25 cellular contexts compared by ENCODE assay signal in the genomic region with DNA sequence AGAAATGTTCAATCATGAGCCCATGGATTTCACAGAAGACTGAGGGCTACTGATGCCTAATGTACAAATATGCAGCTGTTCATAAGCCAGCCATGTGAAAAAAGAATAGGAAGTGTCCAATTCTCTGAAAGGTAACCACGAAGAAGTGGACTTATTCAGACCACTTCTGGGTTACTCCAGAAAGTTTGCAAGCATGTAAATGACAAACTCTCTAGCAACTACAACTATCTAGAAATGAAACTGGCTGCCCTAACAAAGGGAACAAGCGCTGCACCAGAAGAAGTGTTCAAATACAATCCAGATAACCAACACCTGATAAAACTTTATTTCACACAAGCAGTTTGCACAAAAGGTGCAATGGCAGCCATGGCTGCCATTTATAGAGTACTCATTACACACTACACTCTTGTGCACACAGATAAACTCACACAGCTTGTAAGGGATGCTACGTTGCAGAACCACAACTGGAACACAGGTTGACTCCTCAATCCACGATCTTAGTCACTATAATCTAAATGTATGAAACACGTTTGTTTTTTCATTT.
"Had no signal": no experiment of that assay in that cellular context is flagged by ENCODE, and none has a peak within 500 bp of the region (broad histone marks: within the 10 kb centered on the region; RNA-seq: fewer than 3 reads in every experiment).

No MANE protein-coding gene starts in this region.

- FAIRE-seq: pancreas, small intestine, urothelium cell line had no signal

- H3K4me1 ChIP-seq: left ventricle myocardium inferior, pancreas, prostate gland, suprapubic skin, upper lobe of right lung had no signal

- H3K9me3 ChIP-seq: left ventricle myocardium inferior, mucosa of descending colon, pancreas, prostate gland, spleen, suprapubic skin, thoracic aorta, tibial artery, upper lobe of right lung had no signal

- ATAC-seq: mucosa of descending colon; naive thymus-derived CD4-positive, alpha-beta T cell; natural killer cell treated with Interleukin-12 subunit alpha and Interleukin-12 subunit beta and Interleukin-15 and Interleukin-18, amount 100 ng/mL, for 72 hours; pancreas; right cardiac atrium; sciatic nerve; stimulated activated effector memory CD8-positive, alpha-beta T cell treated with anti-CD3 and anti-CD28 coated beads, Interleukin-12 subunit alpha, Interleukin-12 subunit beta, amount 100 ng/mL, for 72 hours; upper lobe of right lung had no signal

- H3K27ac ChIP-seq: left ventricle myocardium inferior, pancreas, prostate gland, spleen, suprapubic skin, thoracic aorta, tibial artery, upper lobe of right lung had no signal

- H3K4me3 ChIP-seq: left ventricle myocardium inferior, lung, mucosa of descending colon, pancreas, prostate gland, spleen, suprapubic skin, thoracic aorta, tibial artery, upper lobe of right lung had no signal

- H3K27me3 ChIP-seq: pancreas, spleen, suprapubic skin, tibial artery, upper lobe of right lung had no signal

- H3K36me3 ChIP-seq: left ventricle myocardium inferior, pancreas, prostate gland, spleen, suprapubic skin, thoracic aorta, tibial artery, upper lobe of right lung had no signal

- DNase-seq: islet precursor cell; left ventricle myocardium inferior; midbrain; mucosa of descending colon; naive thymus-derived CD4-positive, alpha-beta T cell; nucleus accumbens; pancreas; posterior cingulate gyrus; retina; right cardiac atrium; small intestine; spleen; stimulated activated CD4-positive, alpha-beta T cell treated with anti-CD3 and anti-CD28 coated beads, Interleukin-4, amount 100 ng/mL, for 24 hours; stimulated activated naive CD4-positive, alpha-beta T cell; tibial artery; trophoblast cell; upper lobe of right lung had no signal
